Comparison of ENCODE assay signal across 10 cellular contexts in genomic region chr3:71416868-71417267, GRCh38.
A peak's percentile ranks its signal among the peaks of the same experiment; 100 is the strongest.
DNase-seq lines count a peak whose midpoint lies in the region; ATAC-seq and TF ChIP-seq lines count a peak whose summit lies in the region.
"Had no signal": no experiment of that assay in that cellular context is flagged by ENCODE, and none has a peak within 500 bp of the region (broad histone marks: within the 10 kb centered on the region; RNA-seq: fewer than 3 reads in every experiment).

No MANE protein-coding gene starts in this region.

- CTCF ChIA-PET in CD8-positive, alpha-beta memory T cell (lab: Charles Lee): interaction anchor here (0.9 to 1.7 kb wide), 7 partner anchors 9 to 93 kb away, joined by 3 to 6 read pairs (median 3); no protein-coding TSS in a partner anchor

- DNase-seq in CD8-positive, alpha-beta memory T cell: peak in 3 of 5 donors; percentile 40 to 76 (median 60)
- peak; percentile 48 for DNase-seq in activated naive CD4-positive, alpha-beta T cell treated with anti-CD3 and anti-CD28 coated beads, Interleukin-2, amount 50 U/mL, for 16 hours
- DNase-seq in lower lobe of right lung (no peak), ureter (ENCODE audit: low spot score) (no peak), left cardiac atrium (no peak), left colon (no peak)
- DNase-seq: amygdala, Right ventricle myocardium superior had no signal

- H3K27ac ChIP-seq in CD8-positive, alpha-beta memory T cell (ENCODE audit: low read depth, low read length): no peak overlapping the region
- no peak overlapping the region for H3K27ac ChIP-seq in lower lobe of right lung

- H3K4me3 ChIP-seq in CD8-positive, alpha-beta memory T cell (ENCODE audit: low read length): peak overlapping the region; percentile 23
- H3K4me3 ChIP-seq in lower lobe of right lung: no peak overlapping the region

- no peaks in the 10 kb centered on the region for H3K27me3 Mint-ChIP-seq in CD8-positive, alpha-beta memory T cell
- peaks cover 5% of the 10 kb centered on the region for H3K27me3 Mint-ChIP-seq in IgD-negative memory B cell

- no peaks in the 10 kb centered on the region for H3K9me3 ChIP-seq in CD8-positive, alpha-beta memory T cell (ENCODE audit: low read length)
- no peaks in the 10 kb centered on the region for H3K9me3 ChIP-seq in lower lobe of right lung

- H3K4me1 ChIP-seq in CD8-positive, alpha-beta memory T cell (ENCODE audit: insufficient read depth, low read length): peaks cover 84% of the 10 kb centered on the region
- peaks cover 3% of the 10 kb centered on the region for H3K4me1 ChIP-seq in lower lobe of right lung

- peaks cover 75 to 97% (median 90%) of the 10 kb centered on the region in 3 donors for H3K4me1 Mint-ChIP-seq in CD8-positive, alpha-beta memory T cell
- peaks cover 34 to 47% (median 36%) of the 10 kb centered on the region in 3 donors for H3K4me1 Mint-ChIP-seq in IgD-negative memory B cell

- no peaks in the 10 kb centered on the region for H3K36me3 ChIP-seq in CD8-positive, alpha-beta memory T cell (ENCODE audit: insufficient read depth, low read length)
- no peaks in the 10 kb centered on the region for H3K36me3 ChIP-seq in lower lobe of right lung

- intact Hi-C loops in lower lobe of right lung (cut with DNase I): no loop called here
- intact Hi-C loops in left cardiac atrium (cut with DNase I): no loop called here
- intact Hi-C loops in left colon (cut with DNase I, micrococcal nuclease): no loop called here

- peak overlapping the region; percentile 58 to 95 (median 74) for H3K27ac Mint-ChIP-seq in CD8-positive, alpha-beta memory T cell
- peak overlapping the region; percentile 3 to 62 (median 29) for H3K27ac Mint-ChIP-seq in IgD-negative memory B cell

- peaks cover 0 to 8% (median 5%) of the 10 kb centered on the region in 3 donors for H3K36me3 Mint-ChIP-seq in CD8-positive, alpha-beta memory T cell
- H3K36me3 Mint-ChIP-seq in IgD-negative memory B cell: no peaks in the 10 kb centered on the region

- H3K9me3 Mint-ChIP-seq in CD8-positive, alpha-beta memory T cell: no peaks in the 10 kb centered on the region
- H3K9me3 Mint-ChIP-seq in IgD-negative memory B cell: peaks cover 0 to 2% (median 0%) of the 10 kb centered on the region in 3 donors

- H3K27me3 ChIP-seq in CD8-positive, alpha-beta memory T cell (ENCODE audit: insufficient read depth, low read length, poor library complexity, severe bottlenecking): no peaks in the 10 kb centered on the region
- H3K27me3 ChIP-seq in lower lobe of right lung (ENCODE audit: low read depth): no peaks in the 10 kb centered on the region

- H3K4me3 Mint-ChIP-seq in CD8-positive, alpha-beta memory T cell: peak overlapping the region in 5 of 7 donors; percentile 2 to 61 (median 50)
- peak overlapping the region in 3 of 4 donors; percentile 9 to 73 (median 24) for H3K4me3 Mint-ChIP-seq in IgD-negative memory B cell

- ATAC-seq in lower lobe of right lung (peak; percentile 79 to 85), GM21529 (IDR thresholded peaks at IDR 0.05; ENCODE audit: unreplicated experiment) (no peak), left cardiac atrium (no peak), left colon (no peak)

- TF ChIP-seq CTCF in lower lobe of right lung (IDR thresholded peaks at IDR 0.05): no peak

- POLR2A ChIA-PET in CD8-positive, alpha-beta memory T cell (lab: Charles Lee): no interaction called here

Comparison
In these comparisons a context has a peak if more than half of its experiments do, and no peak if none do; other contexts are left out.
1. DNase-seq: peak in CD8-positive, alpha-beta memory T cell (3 of 5) and activated naive CD4-positive, alpha-beta T cell treated with anti-CD3 and anti-CD28 coated beads, Interleukin-2, amount 50 U/mL, for 16 hours (single experiment); none in lower lobe of right lung (single experiment), ureter (single experiment), left cardiac atrium (single experiment) and left colon (0 of 2).
2. ATAC-seq: peak in lower lobe of right lung (2 of 2); none in GM21529 (single experiment), left cardiac atrium (0 of 2) and left colon (single experiment).